8 cellular contexts compared by ENCODE assay signal in genomic region chr14:61296707-61297502, GRCh38. TPM values are rescaled to one million over a fixed set of nuclear protein-coding genes. Genes with fewer than 3 reads are reported as not detected.
A peak's percentile ranks its signal among the peaks of the same experiment; 100 is the strongest.
DNase-seq lines count a peak whose midpoint lies in the region; ATAC-seq and TF ChIP-seq lines count a peak whose summit lies in the region.

No MANE protein-coding gene starts in this region.

- no peaks in the 10 kb centered on the region for H3K27me3 ChIP-seq in foreskin keratinocyte

- H3K4me1 ChIP-seq in foreskin keratinocyte: no peaks in the 10 kb centered on the region

- no peaks in the 10 kb centered on the region for H3K36me3 Mint-ChIP-seq in activated naive CD4-positive, alpha-beta T cell treated with anti-CD3 and anti-CD28 coated beads for 36 hours (ENCODE audit: low read depth)
- H3K36me3 Mint-ChIP-seq in activated naive CD4-positive, alpha-beta T cell treated with anti-CD3 and anti-CD28 coated beads, Interleukin-2, amount 10 ng/mL, durations not matched to agents 7 days and 5 days: peaks cover 19% of the 10 kb centered on the region
- H3K36me3 Mint-ChIP-seq in T-helper 17 cell (ENCODE audit: low read depth): peaks cover 3% of the 10 kb centered on the region

- peak; percentile 31 for DNase-seq in activated naive CD4-positive, alpha-beta T cell treated with anti-CD3 and anti-CD28 coated beads for 36 hours
- no peak for DNase-seq in activated naive CD4-positive, alpha-beta T cell treated with anti-CD3 and anti-CD28 coated beads, Interleukin-2, amount 10 ng/mL, durations not matched to agents 7 days and 5 days
- DNase-seq in KBM-7: peak; percentile 65
- no peak for DNase-seq in T-helper 17 cell
- DNase-seq in foreskin keratinocyte: peak in 1 of 2 donors; percentile 31
- DNase-seq in stimulated activated naive CD8-positive, alpha-beta T cell treated with anti-CD3 and anti-CD28 coated beads, Interleukin-15, amount 100 ng/mL, for 72 hours: no peak
- no peak for DNase-seq in stimulated activated CD4-positive, alpha-beta T cell treated with anti-CD3 and anti-CD28 coated beads, Interleukin-4, amount 100 ng/mL, for 1 hour

- H3K4me3 Mint-ChIP-seq in activated naive CD4-positive, alpha-beta T cell treated with anti-CD3 and anti-CD28 coated beads for 36 hours: peak overlapping the region; percentile 36
- H3K4me3 Mint-ChIP-seq in activated naive CD4-positive, alpha-beta T cell treated with anti-CD3 and anti-CD28 coated beads, Interleukin-2, amount 10 ng/mL, durations not matched to agents 7 days and 5 days: no peak overlapping the region
- no peak overlapping the region for H3K4me3 Mint-ChIP-seq in T-helper 17 cell
- H3K4me3 Mint-ChIP-seq in stimulated activated naive CD8-positive, alpha-beta T cell treated with anti-CD3 and anti-CD28 coated beads, Interleukin-15, amount 100 ng/mL, for 72 hours: peak overlapping the region; percentile 68 to 76

- H3K27me3 Mint-ChIP-seq in activated naive CD4-positive, alpha-beta T cell treated with anti-CD3 and anti-CD28 coated beads for 36 hours (ENCODE audit: low read depth): no peaks in the 10 kb centered on the region
- H3K27me3 Mint-ChIP-seq in activated naive CD4-positive, alpha-beta T cell treated with anti-CD3 and anti-CD28 coated beads, Interleukin-2, amount 10 ng/mL, durations not matched to agents 7 days and 5 days: no peaks in the 10 kb centered on the region
- no peaks in the 10 kb centered on the region for H3K27me3 Mint-ChIP-seq in T-helper 17 cell
- H3K27me3 Mint-ChIP-seq in stimulated activated naive CD8-positive, alpha-beta T cell treated with anti-CD3 and anti-CD28 coated beads, Interleukin-15, amount 100 ng/mL, for 72 hours: no peaks in the 10 kb centered on the region

- ATAC-seq in T-helper 17 cell (peak; percentile 84), foreskin keratinocyte (peak; percentile 50), HG02970 (IDR thresholded peaks at IDR 0.05; ENCODE audit: low FRiP score, unreplicated experiment) (no peak)
- ATAC-seq in stimulated activated naive CD8-positive, alpha-beta T cell treated with anti-CD3 and anti-CD28 coated beads, Interleukin-15, amount 100 ng/mL, for 72 hours: peak; percentile 67

- intact Hi-C loops in activated naive CD4-positive, alpha-beta T cell treated with anti-CD3 and anti-CD28 coated beads for 36 hours (cut with micrococcal nuclease): loop anchor here (1.0 to 5.0 kb wide), 7 partner anchors 24 to 540 kb away; partner anchors contain the start of genes PRKCH and SNAPC1

- in situ Hi-C loops in KBM-7 (cut with MboI; ENCODE audit: low pct_unique_long_range_greater_than_20kb, low sequenced_read_pairs): no loop called here

- CTCF ChIA-PET in activated naive CD4-positive, alpha-beta T cell treated with anti-CD3 and anti-CD28 coated beads for 36 hours (lab: Charles Lee): interaction anchor here (0.6 to 2.8 kb wide), 19 partner anchors 8 to 541 kb away, joined by 3 to 13 read pairs (median 3); partner anchors contain the start of gene TMEM30B
- CTCF ChIA-PET in activated naive CD4-positive, alpha-beta T cell treated with anti-CD3 and anti-CD28 coated beads, Interleukin-2, amount 10 ng/mL, durations not matched to agents 7 days and 5 days (lab: Charles Lee): interaction anchor here (0.8 to 1.7 kb wide), 10 partner anchors 9 to 548 kb away, joined by 3 to 9 read pairs (median 4); no protein-coding TSS in a partner anchor

- TF ChIP-seq CTCF in foreskin keratinocyte (conservative IDR thresholded peaks at IDR 0.05): peak; percentile 91

- no peak overlapping the region for H3K27ac ChIP-seq in foreskin keratinocyte

- H3K9me3 ChIP-seq in T-helper 17 cell (ENCODE audit: control insufficient read depth, low read length, poor library complexity, severe bottlenecking): no peaks in the 10 kb centered on the region

- H3K27ac Mint-ChIP-seq in activated naive CD4-positive, alpha-beta T cell treated with anti-CD3 and anti-CD28 coated beads for 36 hours: no peak overlapping the region
- H3K27ac Mint-ChIP-seq in activated naive CD4-positive, alpha-beta T cell treated with anti-CD3 and anti-CD28 coated beads, Interleukin-2, amount 10 ng/mL, durations not matched to agents 7 days and 5 days: no peak overlapping the region
- peak overlapping the region; percentile 51 for H3K27ac Mint-ChIP-seq in T-helper 17 cell
- peak overlapping the region in 1 of 2 donors; percentile 82 for H3K27ac Mint-ChIP-seq in stimulated activated naive CD8-positive, alpha-beta T cell treated with anti-CD3 and anti-CD28 coated beads, Interleukin-15, amount 100 ng/mL, for 72 hours

- peaks cover 51% of the 10 kb centered on the region for H3K4me1 Mint-ChIP-seq in activated naive CD4-positive, alpha-beta T cell treated with anti-CD3 and anti-CD28 coated beads for 36 hours (ENCODE audit: low read depth)
- peaks cover 49% of the 10 kb centered on the region for H3K4me1 Mint-ChIP-seq in activated naive CD4-positive, alpha-beta T cell treated with anti-CD3 and anti-CD28 coated beads, Interleukin-2, amount 10 ng/mL, durations not matched to agents 7 days and 5 days
- H3K4me1 Mint-ChIP-seq in T-helper 17 cell: peaks cover 22% of the 10 kb centered on the region
- H3K4me1 Mint-ChIP-seq in stimulated activated naive CD8-positive, alpha-beta T cell treated with anti-CD3 and anti-CD28 coated beads, Interleukin-15, amount 100 ng/mL, for 72 hours: peaks cover 68% of the 10 kb centered on the region

- H3K9me3 Mint-ChIP-seq in activated naive CD4-positive, alpha-beta T cell treated with anti-CD3 and anti-CD28 coated beads for 36 hours: no peaks in the 10 kb centered on the region
- no peaks in the 10 kb centered on the region for H3K9me3 Mint-ChIP-seq in activated naive CD4-positive, alpha-beta T cell treated with anti-CD3 and anti-CD28 coated beads, Interleukin-2, amount 10 ng/mL, durations not matched to agents 7 days and 5 days
- no peaks in the 10 kb centered on the region for H3K9me3 Mint-ChIP-seq in stimulated activated naive CD8-positive, alpha-beta T cell treated with anti-CD3 and anti-CD28 coated beads, Interleukin-15, amount 100 ng/mL, for 72 hours

RNA-seq across cellular contexts. Expression of gene TMEM30B, which starts 15.8 kb away (rescaled TPM):
- 1 to 10 TPM; 2.8 to 3.0 TPM for total RNA-seq in activated naive CD4-positive, alpha-beta T cell treated with anti-CD3 and anti-CD28 coated beads for 36 hours
- total RNA-seq in T-helper 17 cell: 1 to 10 TPM; 3.5 to 4.1 TPM
- total RNA-seq in foreskin keratinocyte: 17.9 and 19.8 TPM in 2 replicates
- polyA plus RNA-seq in foreskin keratinocyte: 7.6 and 9.5 TPM in 2 replicates

RNA-seq across cellular contexts. Expression of gene PRKCH, which starts 24.5 kb away (rescaled TPM):
- total RNA-seq in activated naive CD4-positive, alpha-beta T cell treated with anti-CD3 and anti-CD28 coated beads for 36 hours: 100 to 1,000 TPM; 149 to 158 TPM
- total RNA-seq in T-helper 17 cell (100 to 1,000 TPM; 328 to 342 TPM), foreskin keratinocyte (12.7 and 15.2 TPM in 2 replicates)
- 5.6 and 7.9 TPM in 2 replicates for polyA plus RNA-seq in foreskin keratinocyte

Comparison
In these comparisons a context has a peak if more than half of its experiments do, and no peak if none do; other contexts are left out.
1. DNase-seq: peak in activated naive CD4-positive, alpha-beta T cell treated with anti-CD3 and anti-CD28 coated beads for 36 hours (single experiment) and KBM-7 (single experiment); none in activated naive CD4-positive, alpha-beta T cell treated with anti-CD3 and anti-CD28 coated beads, Interleukin-2, amount 10 ng/mL, durations not matched to agents 7 days and 5 days (single experiment), T-helper 17 cell (0 of 3), stimulated activated naive CD8-positive, alpha-beta T cell treated with anti-CD3 and anti-CD28 coated beads, Interleukin-15, amount 100 ng/mL, for 72 hours (0 of 2) and stimulated activated CD4-positive, alpha-beta T cell treated with anti-CD3 and anti-CD28 coated beads, Interleukin-4, amount 100 ng/mL, for 1 hour (single experiment).
2. H3K4me3 Mint-ChIP-seq: peak in activated naive CD4-positive, alpha-beta T cell treated with anti-CD3 and anti-CD28 coated beads for 36 hours (single experiment) and stimulated activated naive CD8-positive, alpha-beta T cell treated with anti-CD3 and anti-CD28 coated beads, Interleukin-15, amount 100 ng/mL, for 72 hours (2 of 2); none in activated naive CD4-positive, alpha-beta T cell treated with anti-CD3 and anti-CD28 coated beads, Interleukin-2, amount 10 ng/mL, durations not matched to agents 7 days and 5 days (single experiment) and T-helper 17 cell (single experiment).